Comparison of ENCODE assay signal across 8 cellular contexts in the genomic region with DNA sequence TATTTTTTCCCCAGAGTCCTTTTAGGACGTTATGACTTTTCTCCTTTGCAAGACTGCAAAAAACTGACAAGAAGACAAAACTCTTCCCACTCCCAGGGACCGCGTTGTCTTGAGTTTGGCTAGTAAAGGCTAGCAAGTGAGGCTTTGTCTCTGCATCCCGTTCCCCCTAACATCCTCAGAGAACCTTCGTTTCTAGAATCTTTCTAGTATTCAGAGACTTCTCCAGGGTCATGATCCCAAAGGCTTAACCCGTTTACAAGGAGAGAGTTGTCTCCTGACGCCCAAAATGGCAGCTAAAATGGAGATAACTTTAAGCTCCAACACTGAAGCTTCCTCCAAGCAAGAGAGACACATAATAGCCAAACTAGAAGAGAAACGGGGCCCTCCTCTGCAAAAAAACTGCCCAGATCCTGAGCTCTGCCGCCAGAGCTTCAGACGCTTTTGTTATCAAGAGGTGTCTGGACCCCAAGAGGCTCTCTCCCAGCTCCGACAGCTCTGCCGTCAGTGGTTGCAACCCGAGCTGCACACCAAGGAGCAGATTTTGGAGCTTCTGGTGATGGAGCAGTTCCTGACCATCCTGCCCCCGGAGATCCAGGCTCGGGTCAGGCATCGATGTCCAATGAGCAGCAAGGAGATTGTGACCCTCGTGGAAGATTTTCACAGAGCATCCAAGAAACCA. TPM values are rescaled to one million over a fixed set of nuclear protein-coding genes. Genes with fewer than 3 reads are reported as not detected.
DNase-seq lines count a peak whose midpoint lies in the region; ATAC-seq and TF ChIP-seq lines count a peak whose summit lies in the region.

No MANE protein-coding gene starts in this region.

- POLR2A ChIA-PET in AG04450 (lab: Yijun Ruan, JAX): interaction anchor here (0.6 to 2.7 kb wide), 4 partner anchors 39 to 56 kb away, joined by 3 to 8 read pairs (median 4); a partner anchor contains a TSS

- peaks cover 12% of the 10 kb centered on the region for H3K79me2 ChIP-seq in fibroblast of lung (ENCODE audit: control insufficient read depth, insufficient read depth, low read length)

- no peaks in the 10 kb centered on the region for H4K20me1 ChIP-seq in fibroblast of lung (ENCODE audit: control insufficient read depth, extremely low read depth, insufficient read depth, low read length)

- H3K9ac ChIP-seq in fibroblast of lung (ENCODE audit: insufficient read depth, low read length): peak overlapping the region; percentile 78

- peak overlapping the region; percentile 86 for H2AFZ ChIP-seq in fibroblast of lung (ENCODE audit: low read length)

- H3K4me3 Mint-ChIP-seq in progenitor cell of endocrine pancreas (ENCODE audit: low read depth): peak overlapping the region; percentile 85

- H3K4me3 ChIP-seq in AG04450 (ENCODE audit: low read depth, low read length): peak overlapping the region; percentile 88
- H3K4me3 ChIP-seq in GM12864 (ENCODE audit: low read depth, low read length): peak overlapping the region; percentile 83
- H3K4me3 ChIP-seq in fibroblast of lung (replicated peaks in 1 of 4; ENCODE audit: control extremely low read depth in 1 of 4, insufficient read depth in 1 of 4, low read depth in 3 of 4, low read length in 4 of 4): peak overlapping the region; percentile 90 to 100 (median 92)

- H3K27ac Mint-ChIP-seq in progenitor cell of endocrine pancreas: peak overlapping the region; percentile 96

- TF ChIP-seq CTCF in AG04450 (IDR thresholded peaks at IDR 0.05; ENCODE audit: low read depth, low read length) (no peak), GM12864 (IDR thresholded peaks at IDR 0.05; ENCODE audit: low read depth, low read length, missing control alignments) (no peak), fibroblast of lung (conservative IDR thresholded peaks at IDR 0.05 in 1 of 2, IDR thresholded peaks at IDR 0.05 in 1 of 2; ENCODE audit: low read depth in 1 of 2, low read length in 2 of 2) (no peak), progenitor cell of endocrine pancreas (IDR thresholded peaks at IDR 0.05; ENCODE audit: unreplicated experiment) (no peak)

- no peaks in the 10 kb centered on the region for H3K27me3 ChIP-seq in AG04450 (ENCODE audit: control insufficient read depth, insufficient read depth, low read length)
- no peaks in the 10 kb centered on the region for H3K27me3 ChIP-seq in fibroblast of lung (ENCODE audit: control insufficient read depth, insufficient read depth, low read length)

- peaks cover 62% of the 10 kb centered on the region for H3K36me3 Mint-ChIP-seq in progenitor cell of endocrine pancreas (ENCODE audit: insufficient read depth)

- H3K9me3 Mint-ChIP-seq in progenitor cell of endocrine pancreas (ENCODE audit: low read depth): peaks cover 38% of the 10 kb centered on the region

- CTCF ChIA-PET in AG04450 (lab: Charles Lee): interaction anchor here (1.1 kb wide), 1 partner anchor 9 kb away, joined by 3 read pairs; no protein-coding TSS in a partner anchor

- peaks cover 12% of the 10 kb centered on the region for H3K4me1 Mint-ChIP-seq in progenitor cell of endocrine pancreas (ENCODE audit: low read depth)

- H3K4me2 ChIP-seq in fibroblast of lung (ENCODE audit: extremely low read depth, insufficient read depth, low read length): peak overlapping the region; percentile 88

- H3K27ac ChIP-seq in AG04450 (ENCODE audit: low read depth, low read length): peak overlapping the region; percentile 61
- H3K27ac ChIP-seq in fibroblast of lung (ENCODE audit: insufficient read depth, low read length): peak overlapping the region; percentile 68

- H3K27me3 Mint-ChIP-seq in progenitor cell of endocrine pancreas: no peaks in the 10 kb centered on the region

- H3K4me1 ChIP-seq in fibroblast of lung (ENCODE audit: control insufficient read depth, extremely low read depth, insufficient read depth, low read length): peaks cover 2% of the 10 kb centered on the region

- ATAC-seq in GM18502 (IDR thresholded peaks at IDR 0.05; ENCODE audit: poor library complexity, unreplicated experiment): no peak

- DNase-seq in AG04450 (ENCODE audit: low read depth, low spot score) (no peak), GM12864 (ENCODE audit: low read depth) (no peak), SW480 (ENCODE audit: low spot score) (peak; percentile 8), fibroblast of lung (ENCODE audit: low read depth in 2 of 2) (peak; percentile 6 to 40), progenitor cell of endocrine pancreas (ENCODE audit: low spot score, unreplicated experiment) (no peak), NCI-H2029 (lab: John Stamatoyannopoulos, UW) (no peak), midbrain (lab: John Stamatoyannopoulos, UW) (no peak)

- H3K36me3 ChIP-seq in fibroblast of lung (ENCODE audit: control insufficient read depth, insufficient read depth, low read length): peaks cover 9% of the 10 kb centered on the region

- H3K9me3 ChIP-seq in AG04450 (ENCODE audit: control insufficient read depth, insufficient read depth, low read length): peaks cover 52% of the 10 kb centered on the region
- no peaks in the 10 kb centered on the region for H3K9me3 ChIP-seq in fibroblast of lung (ENCODE audit: control insufficient read depth, insufficient read depth, low read depth, low read length)

RNA-seq across cellular contexts. Expression of a gene that starts 0.8 kb away (rescaled TPM):
- polyA plus RNA-seq in AG04450 (2011; rRNA removed) (10.7 and 10.9 TPM in 2 replicates), fibroblast of lung (8.5 and 9.1 TPM in 2 replicates)
- polyA minus RNA-seq in AG04450 (2011; rRNA and poly(A)+ RNA removed): 7.4 and 9.0 TPM in 2 replicates
- total RNA-seq in fibroblast of lung (6.7 and 9.2 TPM in 2 replicates), progenitor cell of endocrine pancreas (13.5 and 13.6 TPM in 2 replicates)
- polyA plus RNA-seq in fibroblast of lung (2012): 7.6 and 7.8 TPM in 2 replicates
- 6.4 and 8.3 TPM in 2 replicates for polyA minus RNA-seq in fibroblast of lung (ENCODE audit: low replicate concordance)

RNA-seq across cellular contexts. Expression of a gene that starts 1.1 kb away (rescaled TPM):
- polyA plus RNA-seq in AG04450 (2011; rRNA removed) (18.5 and 18.6 TPM in 2 replicates), fibroblast of lung (11.3 and 14.1 TPM in 2 replicates)
- 10.8 and 14.3 TPM in 2 replicates for polyA minus RNA-seq in AG04450 (2011; rRNA and poly(A)+ RNA removed)
- total RNA-seq in fibroblast of lung (10.0 and 13.7 TPM in 2 replicates), progenitor cell of endocrine pancreas (19.1 and 21.3 TPM in 2 replicates)
- 7.1 and 8.5 TPM in 2 replicates for polyA plus RNA-seq in fibroblast of lung (2012)
- 4.7 and 9.3 TPM in 2 replicates for polyA minus RNA-seq in fibroblast of lung (ENCODE audit: low replicate concordance)

RNA-seq across cellular contexts. Expression of a gene that starts 41.4 kb away (rescaled TPM):
- 1.6 and 1.8 TPM in 2 replicates for polyA plus RNA-seq in AG04450 (2011; rRNA removed)
- 1.7 and 2.4 TPM in 2 replicates for polyA minus RNA-seq in AG04450 (2011; rRNA and poly(A)+ RNA removed)
- total RNA-seq in fibroblast of lung: 1.8 and 2.0 TPM in 2 replicates
- 1.4 and 1.6 TPM in 2 replicates for polyA plus RNA-seq in fibroblast of lung
- polyA plus RNA-seq in fibroblast of lung (2012): 1.3 and 1.4 TPM in 2 replicates
- 0.24 and 0.26 TPM in 2 replicates for polyA minus RNA-seq in fibroblast of lung (ENCODE audit: low replicate concordance)
- 2.0 and 2.2 TPM in 2 replicates for total RNA-seq in progenitor cell of endocrine pancreas

RNA-seq across cellular contexts. Expression of a gene that starts 41.6 kb away (rescaled TPM):
- 23.1 and 28.8 TPM in 2 replicates for polyA plus RNA-seq in AG04450 (2011; rRNA removed)
- polyA minus RNA-seq in AG04450 (2011; rRNA and poly(A)+ RNA removed): 15.8 and 16.3 TPM in 2 replicates
- total RNA-seq in fibroblast of lung: 9.2 and 12.6 TPM in 2 replicates
- polyA plus RNA-seq in fibroblast of lung: 20.9 and 33.6 TPM in 2 replicates
- 20.5 and 26.8 TPM in 2 replicates for polyA plus RNA-seq in fibroblast of lung (2012)
- 19.1 and 30.7 TPM in 2 replicates for polyA minus RNA-seq in fibroblast of lung (ENCODE audit: low replicate concordance)
- 66.8 and 71.3 TPM in 2 replicates for total RNA-seq in progenitor cell of endocrine pancreas

RNA-seq across cellular contexts. Expression of a gene that starts 46.2 kb away (rescaled TPM):
- polyA plus RNA-seq in AG04450 (2011; rRNA removed) (0.07 and 0.09 TPM in 2 replicates), fibroblast of lung (0.09 and 0.31 TPM in 2 replicates)
- 0.28 TPM in 1 of 2 replicates, not detected in the other for polyA minus RNA-seq in AG04450 (2011; rRNA and poly(A)+ RNA removed)
- total RNA-seq in fibroblast of lung (under 0.01 and 0.17 TPM in 2 replicates), progenitor cell of endocrine pancreas (0.19 TPM in 1 of 2 replicates, not detected in the other)
- 0.12 TPM in 1 of 2 replicates, not detected in the other for polyA plus RNA-seq in fibroblast of lung (2012)
- not detected in 2 replicates for polyA minus RNA-seq in fibroblast of lung (ENCODE audit: low replicate concordance)

Comparison
In these comparisons a context has a peak if more than half of its experiments do, and no peak if none do; other contexts are left out.
1. DNase-seq: peak in SW480 (single experiment) and fibroblast of lung (2 of 2); none in AG04450 (single experiment), GM12864 (single experiment), progenitor cell of endocrine pancreas (single experiment), NCI-H2029 (single experiment) and midbrain (single experiment).
2. Peak in every context shown above with its lines, with median percentiles within 50 percentile points of each other: H3K4me3 ChIP-seq.